In the genomic region with DNA sequence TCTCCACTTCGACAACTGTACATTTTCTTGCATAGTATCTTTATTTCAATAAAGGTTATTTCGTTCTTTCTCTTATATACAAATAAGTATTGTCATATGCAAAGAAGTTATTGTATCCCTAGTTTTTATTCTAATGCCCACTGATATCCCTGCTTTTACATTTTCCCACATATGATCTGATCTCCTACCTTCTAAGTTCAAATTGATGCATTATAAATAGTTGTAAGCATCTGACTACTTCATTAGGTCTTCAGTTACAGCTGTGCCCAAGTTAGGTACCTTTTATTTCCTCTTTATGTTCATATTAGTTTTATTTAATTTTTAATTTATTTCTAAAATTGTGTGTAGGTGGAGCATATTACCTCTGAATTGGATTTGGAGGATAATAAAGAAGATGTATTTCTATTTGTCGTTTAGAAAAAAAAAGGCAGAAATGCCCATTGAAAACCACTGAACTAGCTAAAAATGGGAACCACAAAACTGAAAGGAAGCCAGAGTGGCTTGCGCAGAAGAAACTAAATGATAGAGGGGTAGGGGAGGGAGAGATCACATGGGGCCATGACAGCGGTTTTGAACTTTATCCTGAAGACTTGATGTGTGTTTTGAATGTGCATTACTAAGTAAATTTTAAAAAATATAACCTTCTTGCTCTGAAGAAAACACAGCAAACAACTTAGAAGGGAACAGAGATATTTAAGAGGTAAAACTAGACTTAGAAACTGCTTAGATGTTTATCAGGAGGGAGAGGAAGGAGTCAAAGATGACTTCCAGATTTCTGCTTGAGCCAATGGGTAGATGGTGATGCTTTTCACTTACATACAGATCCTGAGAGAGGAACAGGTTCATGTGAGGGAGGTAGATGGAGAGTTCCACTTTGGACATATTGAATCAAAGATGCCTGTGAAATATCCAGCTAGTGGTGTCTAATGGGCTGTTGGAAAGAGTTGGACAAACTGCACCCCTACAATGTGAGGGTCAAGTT, we compare ENCODE assay signal across 9 cellular contexts. TPM values are rescaled to one million over a fixed set of nuclear protein-coding genes. Genes with fewer than 3 reads are reported as not detected.
DNase-seq lines count a peak whose midpoint lies in the region; ATAC-seq and TF ChIP-seq lines count a peak whose summit lies in the region.
"Had no signal": no experiment of that assay in that cellular context is flagged by ENCODE, and none has a peak within 500 bp of the region (broad histone marks: within the 10 kb centered on the region; RNA-seq: fewer than 3 reads in every experiment).

No MANE protein-coding gene starts in this region.

- H3K4me3 ChIP-seq in upper lobe of right lung, result no peak overlapping the region
- H3K4me3 ChIP-seq: neural progenitor cell had no signal

- peak overlapping the region; percentile 32 for H3K27ac ChIP-seq in upper lobe of right lung
- H3K27ac ChIP-seq: neural progenitor cell had no signal

- H3K27me3 ChIP-seq in upper lobe of right lung, result no peaks in the 10 kb centered on the region
- H3K27me3 ChIP-seq: neural progenitor cell had no signal

- H3K36me3 ChIP-seq in upper lobe of right lung, result peaks cover 51% of the 10 kb centered on the region
- H3K36me3 ChIP-seq: neural progenitor cell had no signal

- intact Hi-C loops in upper lobe of right lung (cut with DNase I), result no loop called here

- no peaks in the 10 kb centered on the region for H3K9me3 ChIP-seq in upper lobe of right lung

- peaks cover 73% of the 10 kb centered on the region for H3K4me1 Mint-ChIP-seq in stimulated activated naive CD8-positive, alpha-beta T cell treated with anti-CD3 and anti-CD28 coated beads, Interleukin-15, Interleukin-2, amounts not matched to agents 100 ng/mL and 50 ng/mL, for 24 hours (ENCODE audit: low read depth)
- H3K4me1 Mint-ChIP-seq: neural progenitor cell had no signal

- ATAC-seq in stimulated activated naive CD8-positive, alpha-beta T cell treated with anti-CD3 and anti-CD28 coated beads, Interleukin-15, Interleukin-2, amounts not matched to agents 100 U/mL and 50 U/mL, for 24 hours, result no peak
- ATAC-seq in upper lobe of right lung (peak; percentile 30), GM18870 (IDR thresholded peaks at IDR 0.05; ENCODE audit: unreplicated experiment) (no peak), HG03354 (IDR thresholded peaks at IDR 0.05; ENCODE audit: poor library complexity, severe bottlenecking, unreplicated experiment) (no peak), GM21825 (IDR thresholded peaks at IDR 0.05; ENCODE audit: unreplicated experiment) (no peak)

- no peak for DNase-seq in stimulated activated naive CD8-positive, alpha-beta T cell treated with anti-CD3 and anti-CD28 coated beads, Interleukin-15, Interleukin-2, amounts not matched to agents 100 U/mL and 50 U/mL, for 24 hours
- DNase-seq in NOMO-1 treated with DMSO at 0.1 percent for 48 hours (lab: John Stamatoyannopoulos, UW; ENCODE audit: unreplicated experiment) (peak; percentile 18), upper lobe of right lung (no peak)
- peak; percentile 34 for DNase-seq in central memory CD4-positive, alpha-beta T cell

- no peak overlapping the region for H3K4me3 Mint-ChIP-seq in stimulated activated naive CD8-positive, alpha-beta T cell treated with anti-CD3 and anti-CD28 coated beads, Interleukin-15, Interleukin-2, amounts not matched to agents 100 ng/mL and 50 ng/mL, for 24 hours
- H3K4me3 Mint-ChIP-seq: neural progenitor cell had no signal

- no peaks in the 10 kb centered on the region for H3K27me3 Mint-ChIP-seq in stimulated activated naive CD8-positive, alpha-beta T cell treated with anti-CD3 and anti-CD28 coated beads, Interleukin-15, Interleukin-2, amounts not matched to agents 100 ng/mL and 50 ng/mL, for 24 hours

- no peaks in the 10 kb centered on the region for H3K9me3 Mint-ChIP-seq in stimulated activated naive CD8-positive, alpha-beta T cell treated with anti-CD3 and anti-CD28 coated beads, Interleukin-15, Interleukin-2, amounts not matched to agents 100 ng/mL and 50 ng/mL, for 24 hours
- H3K9me3 Mint-ChIP-seq: neural progenitor cell had no signal

- peak overlapping the region; percentile 45 for H3K27ac Mint-ChIP-seq in stimulated activated naive CD8-positive, alpha-beta T cell treated with anti-CD3 and anti-CD28 coated beads, Interleukin-15, Interleukin-2, amounts not matched to agents 100 ng/mL and 50 ng/mL, for 24 hours
- H3K27ac Mint-ChIP-seq: neural progenitor cell had no signal

- no peak for TF ChIP-seq CTCF in upper lobe of right lung (IDR thresholded peaks at IDR 0.05)

- peaks cover 69% of the 10 kb centered on the region for H3K36me3 Mint-ChIP-seq in stimulated activated naive CD8-positive, alpha-beta T cell treated with anti-CD3 and anti-CD28 coated beads, Interleukin-15, Interleukin-2, amounts not matched to agents 100 ng/mL and 50 ng/mL, for 24 hours (ENCODE audit: low read depth)

- H3K4me1 ChIP-seq in upper lobe of right lung, result peaks cover 15% of the 10 kb centered on the region

RNA-seq across cellular contexts. Expression of a gene that starts 9.3 kb away (rescaled TPM):
- 6.4 TPM for total RNA-seq in upper lobe of right lung

Comparison
In these comparisons a context has a peak if more than half of its experiments do, and no peak if none do; other contexts are left out.
1. DNase-seq: peak in NOMO-1 treated with DMSO at 0.1 percent for 48 hours (single experiment) and central memory CD4-positive, alpha-beta T cell (single experiment); none in stimulated activated naive CD8-positive, alpha-beta T cell treated with anti-CD3 and anti-CD28 coated beads, Interleukin-15, Interleukin-2, amounts not matched to agents 100 U/mL and 50 U/mL, for 24 hours (single experiment) and upper lobe of right lung (single experiment).